16 cellular contexts compared by ENCODE assay signal in the genomic region with DNA sequence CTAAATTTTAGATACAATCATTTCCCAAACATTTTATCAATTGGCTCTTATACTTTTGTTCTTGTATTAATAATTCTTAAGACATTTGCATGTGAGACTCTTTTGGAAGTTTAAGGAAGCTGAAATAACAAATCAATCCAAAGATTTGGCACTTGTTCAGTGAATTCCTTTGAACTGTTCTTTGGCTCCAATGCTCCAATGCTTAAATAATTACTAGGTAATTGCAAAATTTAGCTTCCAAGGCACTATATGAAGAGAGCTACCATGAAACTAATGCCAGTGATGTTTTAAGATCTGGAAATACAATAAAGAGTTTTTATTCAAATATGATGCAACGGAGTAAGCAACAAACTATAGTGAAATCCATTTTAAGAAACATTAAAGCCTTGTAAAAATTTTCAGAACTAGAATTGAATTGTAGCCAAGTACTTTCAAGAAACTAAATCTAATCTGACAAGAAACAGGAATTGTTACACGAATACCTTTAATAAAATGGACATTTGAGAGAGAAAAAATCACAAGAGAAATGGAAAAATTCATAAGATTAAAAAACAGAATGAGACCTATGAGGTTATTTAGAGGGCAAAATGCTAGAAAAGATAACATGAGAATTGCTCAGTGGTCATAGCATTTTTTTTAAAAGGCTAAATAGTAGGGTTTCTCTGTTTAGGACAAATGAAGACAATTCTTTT. TPM values are rescaled to one million over a fixed set of nuclear protein-coding genes. Genes with fewer than 3 reads are reported as not detected.
DNase-seq lines count a peak whose midpoint lies in the region; ATAC-seq and TF ChIP-seq lines count a peak whose summit lies in the region.
"Had no signal": no experiment of that assay in that cellular context is flagged by ENCODE, and none has a peak within 500 bp of the region (broad histone marks: within the 10 kb centered on the region; RNA-seq: fewer than 3 reads in every experiment).

No MANE protein-coding gene starts in this region.

- ATAC-seq in GM19035 (IDR thresholded peaks at IDR 0.05; ENCODE audit: unreplicated experiment) (no peak), HG03342 (IDR thresholded peaks at IDR 0.05; ENCODE audit: unreplicated experiment) (no peak)
- no peak for ATAC-seq in activated T-helper 17 cell treated with anti-CD3 and anti-CD28 coated beads, Interleukin-2, amount 50 U/mL, for 72 hours (replicated peaks)
- ATAC-seq: HCT116 had no signal

- peaks cover 30% of the 10 kb centered on the region for H3K4me1 Mint-ChIP-seq in mesothelial cell of epicardium
- peaks cover 5% of the 10 kb centered on the region for H3K4me1 Mint-ChIP-seq in activated T-helper 17 cell treated with anti-CD3 and anti-CD28 coated beads, Interleukin-2, amount 50 U/mL, for 72 hours

- no peaks in the 10 kb centered on the region for H3K36me3 Mint-ChIP-seq in mesothelial cell of epicardium
- no peaks in the 10 kb centered on the region for H3K36me3 Mint-ChIP-seq in activated T-helper 17 cell treated with anti-CD3 and anti-CD28 coated beads, Interleukin-2, amount 50 U/mL, for 72 hours (ENCODE audit: low read depth)
- H3K36me3 Mint-ChIP-seq: CD4-positive, CD25-positive, alpha-beta regulatory T cell had no signal

- H3K9ac ChIP-seq in fibroblast of lung (ENCODE audit: insufficient read depth, low read length) = no peak overlapping the region
- H3K9ac ChIP-seq: BLaER1 treated with 17β-estradiol and CSF1 and Interleukin-3, amounts not matched to agents 10 nM and 100 nM; GM23248 had no signal

- no peaks in the 10 kb centered on the region for H4K20me1 ChIP-seq in fibroblast of lung (ENCODE audit: control insufficient read depth, extremely low read depth, insufficient read depth, low read length)
- H4K20me1 ChIP-seq: BLaER1 treated with 17β-estradiol and CSF1 and Interleukin-3, amounts not matched to agents 10 nM and 100 nM had no signal

- H2AFZ ChIP-seq in fibroblast of lung (ENCODE audit: low read length) = no peak overlapping the region
- H2AFZ ChIP-seq: GM23248 had no signal

- H3K9me3 ChIP-seq in fibroblast of lung (ENCODE audit: control insufficient read depth, insufficient read depth, low read depth, low read length) = no peaks in the 10 kb centered on the region
- H3K9me3 ChIP-seq: BLaER1 treated with 17β-estradiol and CSF1 and Interleukin-3, amounts not matched to agents 10 nM and 100 nM had no signal

- peaks cover 25% of the 10 kb centered on the region for H3K9me3 Mint-ChIP-seq in mesothelial cell of epicardium
- peaks cover 4% of the 10 kb centered on the region for H3K9me3 Mint-ChIP-seq in activated T-helper 17 cell treated with anti-CD3 and anti-CD28 coated beads, Interleukin-2, amount 50 U/mL, for 72 hours

- no peak overlapping the region for H3K4me3 ChIP-seq in fibroblast of lung (replicated peaks in 1 of 4; ENCODE audit: control extremely low read depth in 1 of 4, insufficient read depth in 1 of 4, low read depth in 3 of 4, low read length in 4 of 4)
- H3K4me3 ChIP-seq: BLaER1 treated with 17β-estradiol and CSF1 and Interleukin-3, amounts not matched to agents 10 nM and 100 nM; GM23248 had no signal

- peak overlapping the region; percentile 62 for H3K27ac Mint-ChIP-seq in mesothelial cell of epicardium
- H3K27ac Mint-ChIP-seq in activated T-helper 17 cell treated with anti-CD3 and anti-CD28 coated beads, Interleukin-2, amount 50 U/mL, for 72 hours = no peak overlapping the region
- H3K27ac Mint-ChIP-seq: CD4-positive, CD25-positive, alpha-beta regulatory T cell had no signal

- H3K79me2 ChIP-seq in fibroblast of lung (ENCODE audit: control insufficient read depth, insufficient read depth, low read length) = no peaks in the 10 kb centered on the region

- H3K36me3 ChIP-seq in fibroblast of lung (ENCODE audit: control insufficient read depth, insufficient read depth, low read length) = no peaks in the 10 kb centered on the region
- H3K36me3 ChIP-seq: BLaER1 treated with 17β-estradiol and CSF1 and Interleukin-3, amounts not matched to agents 10 nM and 100 nM had no signal

- H3K27ac ChIP-seq in fibroblast of lung (ENCODE audit: insufficient read depth, low read length) = no peak overlapping the region
- H3K27ac ChIP-seq: BLaER1 treated with 17β-estradiol and CSF1 and Interleukin-3, amounts not matched to agents 10 nM and 100 nM; GM23248; HL-60 had no signal

- DNase-seq in M059J (ENCODE audit: low read depth) = peak; percentile 17
- DNase-seq in astrocyte of the hippocampus (ENCODE audit: low read depth, low spot score) = peak; percentile 34
- peak; percentile 18 to 51 for DNase-seq in fibroblast of lung (ENCODE audit: low read depth in 2 of 2)
- DNase-seq in mesothelial cell of epicardium (ENCODE audit: low spot score in 2 of 2, unreplicated experiment in 2 of 2) = no peak
- DNase-seq in amniotic stem cell (lab: John Stamatoyannopoulos, UW) = no peak
- DNase-seq: ACHN; CD4-positive, CD25-positive, alpha-beta regulatory T cell; DMS53; GM23248 had no signal

- H3K4me2 ChIP-seq in fibroblast of lung (ENCODE audit: extremely low read depth, insufficient read depth, low read length) = no peak overlapping the region
- H3K4me2 ChIP-seq: BLaER1 treated with 17β-estradiol and CSF1 and Interleukin-3, amounts not matched to agents 10 nM and 100 nM had no signal

- peaks cover 8% of the 10 kb centered on the region for H3K4me1 ChIP-seq in fibroblast of lung (ENCODE audit: control insufficient read depth, extremely low read depth, insufficient read depth, low read length)

- no peak for TF ChIP-seq CTCF in fibroblast of lung (conservative IDR thresholded peaks at IDR 0.05 in 1 of 2, IDR thresholded peaks at IDR 0.05 in 1 of 2; ENCODE audit: low read depth in 1 of 2, low read length in 2 of 2)
- TF ChIP-seq CTCF in mesothelial cell of epicardium (IDR thresholded peaks at IDR 0.05; ENCODE audit: unreplicated experiment) = no peak

- no peak overlapping the region for H3K4me3 Mint-ChIP-seq in mesothelial cell of epicardium
- no peak overlapping the region for H3K4me3 Mint-ChIP-seq in activated T-helper 17 cell treated with anti-CD3 and anti-CD28 coated beads, Interleukin-2, amount 50 U/mL, for 72 hours
- H3K4me3 Mint-ChIP-seq: CD4-positive, CD25-positive, alpha-beta regulatory T cell had no signal

- H3K27me3 Mint-ChIP-seq in mesothelial cell of epicardium (ENCODE audit: low read depth) = no peaks in the 10 kb centered on the region
- no peaks in the 10 kb centered on the region for H3K27me3 Mint-ChIP-seq in activated T-helper 17 cell treated with anti-CD3 and anti-CD28 coated beads, Interleukin-2, amount 50 U/mL, for 72 hours

- no peaks in the 10 kb centered on the region for H3K27me3 ChIP-seq in fibroblast of lung (ENCODE audit: control insufficient read depth, insufficient read depth, low read length)
- H3K27me3 ChIP-seq: BLaER1 treated with 17β-estradiol and CSF1 and Interleukin-3, amounts not matched to agents 10 nM and 100 nM had no signal

RNA-seq across cellular contexts. Expression of a gene that starts 43.6 kb away (rescaled TPM):
- total RNA-seq in M059J (2014; rRNA removed; shearing (Covaris generic)) = not detected in 2 replicates
- not detected in 2 replicates for total RNA-seq in fibroblast of lung
- polyA plus RNA-seq in fibroblast of lung = not detected in 2 replicates
- polyA plus RNA-seq in fibroblast of lung (2012) = not detected in 2 replicates
- not detected in 2 replicates for polyA minus RNA-seq in fibroblast of lung (ENCODE audit: low replicate concordance)
- not detected in 3 replicates for total RNA-seq in mesothelial cell of epicardium
- not detected for total RNA-seq in activated T-helper 17 cell treated with anti-CD3 and anti-CD28 coated beads, Interleukin-2, amount 50 U/mL, for 72 hours
- total RNA-seq: A172; CD4-positive, CD25-positive, alpha-beta regulatory T cell; GM23248 had no signal
- polyA plus RNA-seq: CD4-positive, CD25-positive, alpha-beta regulatory T cell; GM23248 had no signal

Comparison
In these comparisons a context has a peak if more than half of its experiments do, and no peak if none do; other contexts are left out.
1. DNase-seq: peak in M059J (single experiment), astrocyte of the hippocampus (single experiment) and fibroblast of lung (2 of 2); none in mesothelial cell of epicardium (0 of 2) and amniotic stem cell (single experiment).